ENCODE assay signal across 10 cellular contexts in genomic region chr3:129526121-129526900, GRCh38. TPM values are rescaled to one million over a fixed set of nuclear protein-coding genes. Genes with fewer than 3 reads are reported as not detected.
DNase-seq lines count a peak whose midpoint lies in the region; ATAC-seq lines count a peak whose summit lies in the region.
"Had no signal": no experiment of that assay in that cellular context is flagged by ENCODE, and none has a peak within 500 bp of the region (broad histone marks: within the 10 kb centered on the region; RNA-seq: fewer than 3 reads in every experiment).

No MANE protein-coding gene starts in this region.

- H3K4me3 Mint-ChIP-seq in activated CD4-positive, alpha-beta T cell treated with anti-CD3 and anti-CD28 coated beads, Interleukin-2, amount 10 ng/mL, durations not matched to agents 24 days and 14 days = no peak overlapping the region

- H3K4me1 Mint-ChIP-seq in activated CD4-positive, alpha-beta T cell treated with anti-CD3 and anti-CD28 coated beads, Interleukin-2, amount 10 ng/mL, durations not matched to agents 24 days and 14 days = no peaks in the 10 kb centered on the region

- no peaks in the 10 kb centered on the region for H3K36me3 Mint-ChIP-seq in activated CD4-positive, alpha-beta T cell treated with anti-CD3 and anti-CD28 coated beads, Interleukin-2, amount 10 ng/mL, durations not matched to agents 24 days and 14 days (ENCODE audit: low read depth)

- peak; percentile 86 for ATAC-seq in GM18508 (IDR thresholded peaks at IDR 0.05; ENCODE audit: insufficient read depth, unreplicated experiment)
- ATAC-seq in GM21717 (IDR thresholded peaks at IDR 0.05; ENCODE audit: unreplicated experiment) = peak; percentile 97
- ATAC-seq in HG03571 (IDR thresholded peaks at IDR 0.05; ENCODE audit: unreplicated experiment) = peak; percentile 92
- ATAC-seq: left colon had no signal

- no peaks in the 10 kb centered on the region for H3K9me3 Mint-ChIP-seq in activated CD4-positive, alpha-beta T cell treated with anti-CD3 and anti-CD28 coated beads, Interleukin-2, amount 10 ng/mL, durations not matched to agents 24 days and 14 days

- intact Hi-C loops in activated CD4-positive, alpha-beta T cell treated with anti-CD3 and anti-CD28 coated beads, Interleukin-2, amount 10 ng/mL, durations not matched to agents 24 days and 14 days (cut with micrococcal nuclease) = no loop called here

- DNase-seq in globus pallidus (ENCODE audit: low spot score) (peak; percentile 26), DMS79 treated with DMSO at 0.1 percent for 48 hours (lab: John Stamatoyannopoulos, UW) (no peak), D341Med (ENCODE audit: low spot score) (no peak), T-helper 2 cell (no peak)
- no peak for DNase-seq in activated CD4-positive, alpha-beta T cell treated with anti-CD3 and anti-CD28 coated beads, Interleukin-2, amount 10 ng/mL, durations not matched to agents 24 days and 14 days
- DNase-seq: left colon had no signal

- no peak overlapping the region for H3K27ac Mint-ChIP-seq in activated CD4-positive, alpha-beta T cell treated with anti-CD3 and anti-CD28 coated beads, Interleukin-2, amount 10 ng/mL, durations not matched to agents 24 days and 14 days

- H3K27me3 Mint-ChIP-seq in activated CD4-positive, alpha-beta T cell treated with anti-CD3 and anti-CD28 coated beads, Interleukin-2, amount 10 ng/mL, durations not matched to agents 24 days and 14 days = no peaks in the 10 kb centered on the region

RNA-seq across cellular contexts. Expression of gene RHO, which starts 2.1 kb away (rescaled TPM):
- not detected in 2 replicates for total RNA-seq in activated CD4-positive, alpha-beta T cell treated with anti-CD3 and anti-CD28 coated beads, Interleukin-2, amount 10 ng/mL, durations not matched to agents 24 days and 14 days
- total RNA-seq: left colon, SJSA1 had no signal

RNA-seq across cellular contexts. Expression of gene H1-8, which starts 16.7 kb away (rescaled TPM):
- not detected in 2 replicates for total RNA-seq in activated CD4-positive, alpha-beta T cell treated with anti-CD3 and anti-CD28 coated beads, Interleukin-2, amount 10 ng/mL, durations not matched to agents 24 days and 14 days
- total RNA-seq: left colon, SJSA1 had no signal
